In the genomic region with DNA sequence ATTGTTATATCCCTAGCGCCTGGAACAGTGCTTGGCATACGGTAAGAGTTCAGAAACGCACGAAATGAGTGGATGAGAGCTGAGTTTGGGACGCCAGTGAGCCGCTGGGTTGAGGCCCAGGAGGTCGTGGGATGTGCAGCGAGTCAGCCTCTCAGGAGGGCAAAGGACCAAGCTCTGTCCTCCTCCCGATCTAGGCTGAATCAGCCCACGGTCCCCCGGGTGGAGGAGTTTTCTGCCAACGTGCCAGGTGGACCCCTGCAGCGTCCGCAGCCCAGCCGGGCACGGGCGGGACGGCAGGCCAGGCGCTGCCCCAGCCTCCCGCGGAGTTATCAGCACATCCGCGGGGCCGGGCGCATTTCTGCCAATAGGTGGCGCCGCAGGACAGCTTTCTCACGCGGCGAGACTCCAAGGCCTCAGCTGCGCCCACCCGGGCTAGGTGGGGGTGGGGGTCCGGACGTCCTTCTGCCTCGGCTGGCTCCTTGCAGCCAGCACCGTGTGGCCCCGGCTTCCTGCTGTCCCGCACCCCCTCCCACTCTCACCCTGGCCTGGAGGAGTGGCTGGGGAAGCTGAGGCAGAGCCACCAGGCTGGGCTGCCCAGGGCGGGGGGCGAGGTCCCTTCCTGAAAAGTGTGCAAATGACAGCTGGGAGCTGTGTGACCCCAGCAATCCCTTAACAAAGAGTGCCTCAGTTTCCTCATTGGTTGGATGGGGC, we compare ENCODE assay signal across 1 cellular context.
TF ChIP-seq lines count a peak whose summit lies in the region.

No MANE protein-coding gene starts in this region.

TF ChIP-seq in K562, 482 proteins besides CTCF, POLR2A, EP300 and RAD21 (continued from another document and continues in another):
- TF ChIP-seq, protein P1, sequence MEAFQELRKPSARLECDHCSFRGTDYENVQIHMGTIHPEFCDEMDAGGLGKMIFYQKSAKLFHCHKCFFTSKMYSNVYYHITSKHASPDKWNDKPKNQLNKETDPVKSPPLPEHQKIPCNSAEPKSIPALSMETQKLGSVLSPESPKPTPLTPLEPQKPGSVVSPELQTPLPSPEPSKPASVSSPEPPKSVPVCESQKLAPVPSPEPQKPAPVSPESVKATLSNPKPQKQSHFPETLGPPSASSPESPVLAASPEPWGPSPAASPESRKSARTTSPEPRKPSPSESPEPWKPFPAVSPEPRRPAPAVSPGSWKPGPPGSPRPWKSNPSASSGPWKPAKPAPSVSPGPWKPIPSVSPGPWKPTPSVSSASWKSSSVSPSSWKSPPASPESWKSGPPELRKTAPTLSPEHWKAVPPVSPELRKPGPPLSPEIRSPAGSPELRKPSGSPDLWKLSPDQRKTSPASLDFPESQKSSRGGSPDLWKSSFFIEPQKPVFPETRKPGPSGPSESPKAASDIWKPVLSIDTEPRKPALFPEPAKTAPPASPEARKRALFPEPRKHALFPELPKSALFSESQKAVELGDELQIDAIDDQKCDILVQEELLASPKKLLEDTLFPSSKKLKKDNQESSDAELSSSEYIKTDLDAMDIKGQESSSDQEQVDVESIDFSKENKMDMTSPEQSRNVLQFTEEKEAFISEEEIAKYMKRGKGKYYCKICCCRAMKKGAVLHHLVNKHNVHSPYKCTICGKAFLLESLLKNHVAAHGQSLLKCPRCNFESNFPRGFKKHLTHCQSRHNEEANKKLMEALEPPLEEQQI (IDR thresholded peaks at IDR 0.05): no peak
- TF ChIP-seq ARID2 (IDR thresholded peaks at IDR 0.05): peak; percentile 52; the same call in 1 of the 2 replicates
- no peak for TF ChIP-seq FOXK1 (CRISPR knock-in tag; IDR thresholded peaks at IDR 0.05; ENCODE audit: borderline replicate concordance)
- TF ChIP-seq ZNF184 (CRISPR knock-in tag; IDR thresholded peaks at IDR 0.05): no peak
- TF ChIP-seq, protein P2, sequence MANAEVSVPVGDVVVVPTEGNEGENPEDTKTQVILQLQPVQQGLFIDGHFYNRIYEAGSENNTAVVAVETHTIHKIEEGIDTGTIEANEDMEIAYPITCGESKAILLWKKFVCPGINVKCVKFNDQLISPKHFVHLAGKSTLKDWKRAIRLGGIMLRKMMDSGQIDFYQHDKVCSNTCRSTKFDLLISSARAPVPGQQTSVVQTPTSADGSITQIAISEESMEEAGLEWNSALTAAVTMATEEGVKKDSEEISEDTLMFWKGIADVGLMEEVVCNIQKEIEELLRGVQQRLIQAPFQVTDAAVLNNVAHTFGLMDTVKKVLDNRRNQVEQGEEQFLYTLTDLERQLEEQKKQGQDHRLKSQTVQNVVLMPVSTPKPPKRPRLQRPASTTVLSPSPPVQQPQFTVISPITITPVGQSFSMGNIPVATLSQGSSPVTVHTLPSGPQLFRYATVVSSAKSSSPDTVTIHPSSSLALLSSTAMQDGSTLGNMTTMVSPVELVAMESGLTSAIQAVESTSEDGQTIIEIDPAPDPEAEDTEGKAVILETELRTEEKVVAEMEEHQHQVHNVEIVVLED (CRISPR knock-in tag; IDR thresholded peaks at IDR 0.05): no peak
- no peak for TF ChIP-seq ERF (CRISPR knock-in tag; IDR thresholded peaks at IDR 0.05)
- peak in 1 of 2 experiments; percentile 66; a peak in 3 of 4 replicates for TF ChIP-seq MAZ (CRISPR knock-in tag; conservative IDR thresholded peaks at IDR 0.05 in 1 of 2, IDR thresholded peaks at IDR 0.05 in 1 of 2)
- no peak for TF ChIP-seq ZFP36 (IDR thresholded peaks at IDR 0.05; ENCODE audit: low read depth, low read length, partially characterized antibody)
- no peak for TF ChIP-seq HNRNPH1 (optimal IDR thresholded peaks at IDR 0.05; ENCODE audit: low read depth, low read length)
- TF ChIP-seq, protein P3, sequence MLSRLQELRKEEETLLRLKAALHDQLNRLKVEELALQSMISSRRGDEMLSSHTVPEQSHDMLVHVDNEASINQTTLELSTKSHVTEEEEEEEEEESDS (CRISPR knock-in tag; IDR thresholded peaks at IDR 0.05): no peak
- TF ChIP-seq, protein P4, sequence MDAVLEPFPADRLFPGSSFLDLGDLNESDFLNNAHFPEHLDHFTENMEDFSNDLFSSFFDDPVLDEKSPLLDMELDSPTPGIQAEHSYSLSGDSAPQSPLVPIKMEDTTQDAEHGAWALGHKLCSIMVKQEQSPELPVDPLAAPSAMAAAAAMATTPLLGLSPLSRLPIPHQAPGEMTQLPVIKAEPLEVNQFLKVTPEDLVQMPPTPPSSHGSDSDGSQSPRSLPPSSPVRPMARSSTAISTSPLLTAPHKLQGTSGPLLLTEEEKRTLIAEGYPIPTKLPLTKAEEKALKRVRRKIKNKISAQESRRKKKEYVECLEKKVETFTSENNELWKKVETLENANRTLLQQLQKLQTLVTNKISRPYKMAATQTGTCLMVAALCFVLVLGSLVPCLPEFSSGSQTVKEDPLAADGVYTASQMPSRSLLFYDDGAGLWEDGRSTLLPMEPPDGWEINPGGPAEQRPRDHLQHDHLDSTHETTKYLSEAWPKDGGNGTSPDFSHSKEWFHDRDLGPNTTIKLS (IDR thresholded peaks at IDR 0.05; ENCODE audit: borderline replicate concordance, low read depth): no peak
- no peak for TF ChIP-seq EHMT2 (IDR thresholded peaks at IDR 0.05)
- no peak for TF ChIP-seq ZBTB17 (CRISPR knock-in tag; IDR thresholded peaks at IDR 0.05)
- TF ChIP-seq SREBF2 (CRISPR knock-in tag; IDR thresholded peaks at IDR 0.05): no peak
- TF ChIP-seq PRMT5 (CRISPR knock-in tag; IDR thresholded peaks at IDR 0.05): no peak
- peak; percentile 54 for TF ChIP-seq POLR2G (IDR thresholded peaks at IDR 0.05; ENCODE audit: low read depth, low read length)
- no peak for TF ChIP-seq EWSR1 (IDR thresholded peaks at IDR 0.05; ENCODE audit: borderline replicate concordance, low read depth, partially characterized antibody)
- no peak for TF ChIP-seq TFAM (CRISPR knock-in tag; conservative IDR thresholded peaks at IDR 0.05)
- TF ChIP-seq, protein P5, sequence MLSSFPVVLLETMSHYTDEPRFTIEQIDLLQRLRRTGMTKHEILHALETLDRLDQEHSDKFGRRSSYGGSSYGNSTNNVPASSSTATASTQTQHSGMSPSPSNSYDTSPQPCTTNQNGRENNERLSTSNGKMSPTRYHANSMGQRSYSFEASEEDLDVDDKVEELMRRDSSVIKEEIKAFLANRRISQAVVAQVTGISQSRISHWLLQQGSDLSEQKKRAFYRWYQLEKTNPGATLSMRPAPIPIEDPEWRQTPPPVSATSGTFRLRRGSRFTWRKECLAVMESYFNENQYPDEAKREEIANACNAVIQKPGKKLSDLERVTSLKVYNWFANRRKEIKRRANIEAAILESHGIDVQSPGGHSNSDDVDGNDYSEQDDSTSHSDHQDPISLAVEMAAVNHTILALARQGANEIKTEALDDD (IDR thresholded peaks at IDR 0.05): no peak
- TF ChIP-seq, protein P6, sequence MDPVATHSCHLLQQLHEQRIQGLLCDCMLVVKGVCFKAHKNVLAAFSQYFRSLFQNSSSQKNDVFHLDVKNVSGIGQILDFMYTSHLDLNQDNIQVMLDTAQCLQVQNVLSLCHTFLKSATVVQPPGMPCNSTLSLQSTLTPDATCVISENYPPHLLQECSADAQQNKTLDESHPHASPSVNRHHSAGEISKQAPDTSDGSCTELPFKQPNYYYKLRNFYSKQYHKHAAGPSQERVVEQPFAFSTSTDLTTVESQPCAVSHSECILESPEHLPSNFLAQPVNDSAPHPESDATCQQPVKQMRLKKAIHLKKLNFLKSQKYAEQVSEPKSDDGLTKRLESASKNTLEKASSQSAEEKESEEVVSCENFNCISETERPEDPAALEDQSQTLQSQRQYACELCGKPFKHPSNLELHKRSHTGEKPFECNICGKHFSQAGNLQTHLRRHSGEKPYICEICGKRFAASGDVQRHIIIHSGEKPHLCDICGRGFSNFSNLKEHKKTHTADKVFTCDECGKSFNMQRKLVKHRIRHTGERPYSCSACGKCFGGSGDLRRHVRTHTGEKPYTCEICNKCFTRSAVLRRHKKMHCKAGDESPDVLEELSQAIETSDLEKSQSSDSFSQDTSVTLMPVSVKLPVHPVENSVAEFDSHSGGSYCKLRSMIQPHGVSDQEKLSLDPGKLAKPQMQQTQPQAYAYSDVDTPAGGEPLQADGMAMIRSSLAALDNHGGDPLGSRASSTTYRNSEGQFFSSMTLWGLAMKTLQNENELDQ (CRISPR knock-in tag; IDR thresholded peaks at IDR 0.05; ENCODE audit: borderline replicate concordance): no peak
- no peak for TF ChIP-seq ZC3H4 (CRISPR knock-in tag; IDR thresholded peaks at IDR 0.05; ENCODE audit: borderline replicate concordance)
- no peak for TF ChIP-seq ZNF253 (CRISPR knock-in tag; conservative IDR thresholded peaks at IDR 0.05)
- no peak for TF ChIP-seq NFRKB (IDR thresholded peaks at IDR 0.05; ENCODE audit: low read depth)
- TF ChIP-seq, protein P7, sequence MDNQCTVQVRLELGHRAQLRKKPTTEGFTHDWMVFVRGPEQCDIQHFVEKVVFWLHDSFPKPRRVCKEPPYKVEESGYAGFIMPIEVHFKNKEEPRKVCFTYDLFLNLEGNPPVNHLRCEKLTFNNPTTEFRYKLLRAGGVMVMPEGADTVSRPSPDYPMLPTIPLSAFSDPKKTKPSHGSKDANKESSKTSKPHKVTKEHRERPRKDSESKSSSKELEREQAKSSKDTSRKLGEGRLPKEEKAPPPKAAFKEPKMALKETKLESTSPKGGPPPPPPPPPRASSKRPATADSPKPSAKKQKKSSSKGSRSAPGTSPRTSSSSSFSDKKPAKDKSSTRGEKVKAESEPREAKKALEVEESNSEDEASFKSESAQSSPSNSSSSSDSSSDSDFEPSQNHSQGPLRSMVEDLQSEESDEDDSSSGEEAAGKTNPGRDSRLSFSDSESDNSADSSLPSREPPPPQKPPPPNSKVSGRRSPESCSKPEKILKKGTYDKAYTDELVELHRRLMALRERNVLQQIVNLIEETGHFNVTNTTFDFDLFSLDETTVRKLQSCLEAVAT (IDR thresholded peaks at IDR 0.05): no peak; a peak in 1 of 4 replicates
- no peak for TF ChIP-seq RFX5 (IDR thresholded peaks at IDR 0.05; ENCODE audit: low read depth, low read length)
- TF ChIP-seq, protein P8, sequence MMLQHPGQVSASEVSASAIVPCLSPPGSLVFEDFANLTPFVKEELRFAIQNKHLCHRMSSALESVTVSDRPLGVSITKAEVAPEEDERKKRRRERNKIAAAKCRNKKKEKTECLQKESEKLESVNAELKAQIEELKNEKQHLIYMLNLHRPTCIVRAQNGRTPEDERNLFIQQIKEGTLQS (IDR thresholded peaks at IDR 0.05): no peak
- TF ChIP-seq, protein P8 (CRISPR knock-in tag; conservative IDR thresholded peaks at IDR 0.05): no peak
- TF ChIP-seq NFIX (CRISPR knock-in tag; IDR thresholded peaks at IDR 0.05; ENCODE audit: low read depth): no peak
- TF ChIP-seq PCBP2 (IDR thresholded peaks at IDR 0.05; ENCODE audit: low read depth, low read length, poor library complexity, severe bottlenecking): no peak
- TF ChIP-seq, protein P9, sequence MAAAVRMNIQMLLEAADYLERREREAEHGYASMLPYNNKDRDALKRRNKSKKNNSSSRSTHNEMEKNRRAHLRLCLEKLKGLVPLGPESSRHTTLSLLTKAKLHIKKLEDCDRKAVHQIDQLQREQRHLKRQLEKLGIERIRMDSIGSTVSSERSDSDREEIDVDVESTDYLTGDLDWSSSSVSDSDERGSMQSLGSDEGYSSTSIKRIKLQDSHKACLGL (CRISPR knock-in tag; IDR thresholded peaks at IDR 0.05; ENCODE audit: borderline replicate concordance, poor library complexity, severe bottlenecking): no peak
- TF ChIP-seq EP400 (IDR thresholded peaks at IDR 0.05): no peak
- TF ChIP-seq RBM39 (optimal IDR thresholded peaks at IDR 0.05; ENCODE audit: low read depth, low read length): no peak
- TF ChIP-seq, protein P10, sequence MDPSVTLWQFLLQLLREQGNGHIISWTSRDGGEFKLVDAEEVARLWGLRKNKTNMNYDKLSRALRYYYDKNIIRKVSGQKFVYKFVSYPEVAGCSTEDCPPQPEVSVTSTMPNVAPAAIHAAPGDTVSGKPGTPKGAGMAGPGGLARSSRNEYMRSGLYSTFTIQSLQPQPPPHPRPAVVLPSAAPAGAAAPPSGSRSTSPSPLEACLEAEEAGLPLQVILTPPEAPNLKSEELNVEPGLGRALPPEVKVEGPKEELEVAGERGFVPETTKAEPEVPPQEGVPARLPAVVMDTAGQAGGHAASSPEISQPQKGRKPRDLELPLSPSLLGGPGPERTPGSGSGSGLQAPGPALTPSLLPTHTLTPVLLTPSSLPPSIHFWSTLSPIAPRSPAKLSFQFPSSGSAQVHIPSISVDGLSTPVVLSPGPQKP (CRISPR knock-in tag; IDR thresholded peaks at IDR 0.05): no peak
- TF ChIP-seq, protein P11, sequence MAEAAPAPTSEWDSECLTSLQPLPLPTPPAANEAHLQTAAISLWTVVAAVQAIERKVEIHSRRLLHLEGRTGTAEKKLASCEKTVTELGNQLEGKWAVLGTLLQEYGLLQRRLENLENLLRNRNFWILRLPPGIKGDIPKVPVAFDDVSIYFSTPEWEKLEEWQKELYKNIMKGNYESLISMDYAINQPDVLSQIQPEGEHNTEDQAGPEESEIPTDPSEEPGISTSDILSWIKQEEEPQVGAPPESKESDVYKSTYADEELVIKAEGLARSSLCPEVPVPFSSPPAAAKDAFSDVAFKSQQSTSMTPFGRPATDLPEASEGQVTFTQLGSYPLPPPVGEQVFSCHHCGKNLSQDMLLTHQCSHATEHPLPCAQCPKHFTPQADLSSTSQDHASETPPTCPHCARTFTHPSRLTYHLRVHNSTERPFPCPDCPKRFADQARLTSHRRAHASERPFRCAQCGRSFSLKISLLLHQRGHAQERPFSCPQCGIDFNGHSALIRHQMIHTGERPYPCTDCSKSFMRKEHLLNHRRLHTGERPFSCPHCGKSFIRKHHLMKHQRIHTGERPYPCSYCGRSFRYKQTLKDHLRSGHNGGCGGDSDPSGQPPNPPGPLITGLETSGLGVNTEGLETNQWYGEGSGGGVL (CRISPR knock-in tag; IDR thresholded peaks at IDR 0.05): no peak
- TF ChIP-seq LEF1 (IDR thresholded peaks at IDR 0.05): no peak
- TF ChIP-seq ZFPM2 (CRISPR knock-in tag; IDR thresholded peaks at IDR 0.05): no peak
- no peak for TF ChIP-seq TCF3 (CRISPR knock-in tag; IDR thresholded peaks at IDR 0.05)
- TF ChIP-seq ZNF764 (CRISPR knock-in tag; IDR thresholded peaks at IDR 0.05; ENCODE audit: low read depth): no peak
- TF ChIP-seq ETV1 (tag; conservative IDR thresholded peaks at IDR 0.05; ENCODE audit: low read depth): no peak
- TF ChIP-seq JUN (IDR thresholded peaks at IDR 0.05; ENCODE audit: borderline replicate concordance, low read depth, low read length): no peak
- TF ChIP-seq JUN (CRISPR knock-in tag; IDR thresholded peaks at IDR 0.05; ENCODE audit: borderline replicate concordance): no peak
- no peak for TF ChIP-seq ELF1 (tag; IDR thresholded peaks at IDR 0.05)
- TF ChIP-seq SMAD3 (CRISPR knock-in tag; conservative IDR thresholded peaks at IDR 0.05): no peak
- peak; percentile 47 for TF ChIP-seq ZFX (CRISPR knock-in tag; IDR thresholded peaks at IDR 0.05)
- TF ChIP-seq NEUROD1 (IDR thresholded peaks at IDR 0.05; ENCODE audit: borderline replicate concordance, low read depth, low read length, partially characterized antibody): no peak
- TF ChIP-seq MYNN (IDR thresholded peaks at IDR 0.05): 0 out of 2 replicates have a peak, but pooled peaks have one; percentile 34
- no peak for TF ChIP-seq MYNN (CRISPR knock-in tag; IDR thresholded peaks at IDR 0.05)
